In the genomic region with DNA sequence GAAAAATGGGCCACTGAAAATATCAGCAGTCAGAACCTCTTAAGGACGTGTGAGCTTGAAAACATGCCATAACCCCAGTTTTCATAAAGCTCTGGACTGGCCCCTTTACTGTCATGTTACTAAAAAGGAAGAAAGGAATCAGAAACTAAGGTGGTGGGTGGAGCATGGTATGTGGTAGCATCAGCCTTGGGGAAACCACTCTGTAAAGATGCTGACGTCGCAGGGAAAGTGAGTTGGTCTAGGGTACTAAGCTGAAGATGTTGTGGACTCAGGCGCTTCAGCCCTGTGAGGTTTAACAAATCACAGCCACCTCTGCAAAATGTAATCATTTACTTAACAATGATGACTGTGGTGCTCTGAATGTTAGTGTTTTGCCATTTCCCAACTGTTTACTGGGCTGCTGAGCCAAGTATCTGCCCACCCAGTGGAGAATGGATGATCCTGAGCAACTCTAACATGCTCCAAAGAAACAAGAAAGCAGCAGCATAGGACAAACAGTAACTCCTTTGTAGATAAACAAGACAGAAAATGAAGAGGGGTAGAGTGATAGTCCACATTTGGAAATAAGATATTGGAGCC, we compare ENCODE assay signal across 1 cellular context.
TF ChIP-seq lines count a peak whose summit lies in the region.

No MANE protein-coding gene starts in this region.

TF ChIP-seq in GM12878, 131 proteins besides CTCF, POLR2A, EP300 and RAD21:
- no peak for TF ChIP-seq SIN3A (IDR thresholded peaks at IDR 0.05; ENCODE audit: low read depth, low read length)
- TF ChIP-seq, protein P1, sequence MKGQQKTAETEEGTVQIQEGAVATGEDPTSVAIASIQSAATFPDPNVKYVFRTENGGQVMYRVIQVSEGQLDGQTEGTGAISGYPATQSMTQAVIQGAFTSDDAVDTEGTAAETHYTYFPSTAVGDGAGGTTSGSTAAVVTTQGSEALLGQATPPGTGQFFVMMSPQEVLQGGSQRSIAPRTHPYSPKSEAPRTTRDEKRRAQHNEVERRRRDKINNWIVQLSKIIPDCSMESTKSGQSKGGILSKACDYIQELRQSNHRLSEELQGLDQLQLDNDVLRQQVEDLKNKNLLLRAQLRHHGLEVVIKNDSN (IDR thresholded peaks at IDR 0.05; ENCODE audit: borderline replicate concordance, extremely low read length, insufficient read depth, low read depth, low read length), result no peak
- no peak for TF ChIP-seq IKZF1 (conservative IDR thresholded peaks at IDR 0.05)
- no peak for TF ChIP-seq ETV6 (conservative IDR thresholded peaks at IDR 0.05 in 1 of 2, IDR thresholded peaks at IDR 0.05 in 1 of 2; ENCODE audit: borderline replicate concordance in 1 of 2, low read depth in 1 of 2)
- no peak for TF ChIP-seq RB1 (IDR thresholded peaks at IDR 0.05; ENCODE audit: borderline replicate concordance)
- TF ChIP-seq NRF1 (conservative IDR thresholded peaks at IDR 0.05; ENCODE audit: low read depth, low read length), result no peak
- TF ChIP-seq MEF2A (IDR thresholded peaks at IDR 0.05; ENCODE audit: insufficient read depth, low read depth, low read length), result no peak
- TF ChIP-seq HDAC6 (IDR thresholded peaks at IDR 0.05; ENCODE audit: unreplicated experiment), result no peak
TF ChIP-seq in GM12878: peak in this region for 0.
